Comparison of ENCODE assay signal across 19 cellular contexts in the genomic region with DNA sequence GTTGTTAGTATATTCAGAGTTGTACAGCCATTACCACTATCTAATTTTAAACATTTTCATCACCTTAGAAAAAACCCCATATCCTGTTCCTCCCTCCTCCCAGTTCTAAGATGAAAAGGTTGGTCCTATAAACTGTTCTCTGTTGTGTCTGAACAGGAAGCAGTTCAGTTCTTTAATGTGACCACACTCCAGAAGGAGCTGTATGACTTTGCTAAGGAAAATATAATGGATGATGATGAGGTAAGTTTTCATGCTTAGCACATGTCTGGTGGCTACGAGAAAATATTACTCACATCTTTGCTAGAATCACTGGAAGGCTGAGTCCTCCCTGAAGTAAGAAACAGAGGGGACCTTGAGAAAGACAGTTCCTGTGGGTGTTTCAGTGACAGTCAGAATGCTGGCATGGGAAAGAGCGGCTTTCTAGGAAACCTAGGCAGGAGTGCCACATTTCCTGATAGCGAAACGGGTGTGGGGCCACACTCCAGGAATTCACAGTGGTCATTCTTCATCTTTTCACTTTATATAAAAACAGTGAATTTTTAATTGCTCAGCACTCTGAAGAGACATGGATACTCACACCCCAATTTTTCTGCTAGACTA. TPM values are rescaled to one million over a fixed set of nuclear protein-coding genes. Genes with fewer than 3 reads are reported as not detected.
DNase-seq lines count a peak whose midpoint lies in the region; ATAC-seq, FAIRE-seq and TF ChIP-seq lines count a peak whose summit lies in the region.
"Had no signal": no experiment of that assay in that cellular context is flagged by ENCODE, and none has a peak within 500 bp of the region (broad histone marks: within the 10 kb centered on the region; RNA-seq: fewer than 3 reads in every experiment).

No MANE protein-coding gene starts in this region.

- no peak overlapping the region for H2BK12ac ChIP-seq in neuronal stem cell (ENCODE audit: low read length)

- H3K79me2 ChIP-seq in astrocyte (ENCODE audit: insufficient read depth, low read length), result no peaks in the 10 kb centered on the region

- H3K18ac ChIP-seq in neuronal stem cell (ENCODE audit: low read length), result no peak overlapping the region

- H3K27ac ChIP-seq in astrocyte (ENCODE audit: low read depth, low read length) (peak overlapping the region; percentile 39), neuronal stem cell (replicated peaks; ENCODE audit: low read length) (no peak overlapping the region), testis (no peak overlapping the region)
- H3K27ac ChIP-seq: neural progenitor cell, sigmoid colon had no signal

- no peaks in the 10 kb centered on the region for H3K27me3 Mint-ChIP-seq in astrocyte (ENCODE audit: low read depth, unreplicated experiment)
- H3K27me3 Mint-ChIP-seq in effector memory CD8-positive, alpha-beta T cell, result no peaks in the 10 kb centered on the region
- H3K27me3 Mint-ChIP-seq: IgD-negative memory B cell, T-cell had no signal

- no peak overlapping the region for H2BK5ac ChIP-seq in neuronal stem cell (ENCODE audit: low read length)

- no peak overlapping the region for H3K4ac ChIP-seq in neuronal stem cell (ENCODE audit: low read length)

- no peak overlapping the region for H4K8ac ChIP-seq in neuronal stem cell (ENCODE audit: low read depth, low read length)

- H3K9me3 ChIP-seq in astrocyte (ENCODE audit: insufficient read depth, low read depth, low read length) (no peaks in the 10 kb centered on the region), neuronal stem cell (replicated peaks in 1 of 2; ENCODE audit: control insufficient read depth in 2 of 2, insufficient read depth in 1 of 2, low read depth in 1 of 2, low read length in 2 of 2) (no peaks in the 10 kb centered on the region), testis (no peaks in the 10 kb centered on the region)
- H3K9me3 ChIP-seq: sigmoid colon had no signal

- ATAC-seq in HG02885 (IDR thresholded peaks at IDR 0.05; ENCODE audit: poor library complexity, unreplicated experiment), result peak; percentile 56
- ATAC-seq in effector memory CD8-positive, alpha-beta T cell (replicated peaks), result no peak
- ATAC-seq: esophagus mucosa, PC-3, T-cell had no signal

- H3K27me3 ChIP-seq in astrocyte (ENCODE audit: insufficient read depth, low read length) (no peaks in the 10 kb centered on the region), neuronal stem cell (ENCODE audit: control insufficient read depth in 3 of 3, insufficient read depth in 3 of 3, low read depth in 1 of 3, low read length in 3 of 3) (no peaks in the 10 kb centered on the region), testis (no peaks in the 10 kb centered on the region)
- H3K27me3 ChIP-seq: neural progenitor cell, sigmoid colon had no signal

- H4K91ac ChIP-seq in neuronal stem cell (ENCODE audit: low read depth, low read length, poor library complexity), result no peak overlapping the region

- H3K36me3 Mint-ChIP-seq in astrocyte (ENCODE audit: low read depth, unreplicated experiment), result peaks cover 3% of the 10 kb centered on the region
- peaks cover 61% of the 10 kb centered on the region for H3K36me3 Mint-ChIP-seq in effector memory CD8-positive, alpha-beta T cell (ENCODE audit: insufficient read depth)

- no peak overlapping the region for H2BK15ac ChIP-seq in neuronal stem cell (ENCODE audit: low read length)

- H3K79me1 ChIP-seq in neuronal stem cell (ENCODE audit: low read depth, low read length), result no peaks in the 10 kb centered on the region

- peak overlapping the region; percentile 55 for H3K27ac Mint-ChIP-seq in astrocyte (ENCODE audit: unreplicated experiment)
- H3K27ac Mint-ChIP-seq in effector memory CD8-positive, alpha-beta T cell, result no peak overlapping the region
- H3K27ac Mint-ChIP-seq: activated T-helper 2 cell treated with anti-CD3 and anti-CD28 coated beads, Interferon-gamma antibody, Interleukin-2, Interleukin-4, amounts not matched to agents 10 μg/mL and 5 μg/mL and 100 μg/mL, durations not matched to agents 14 hours and 24 hours and 36 hours; neural progenitor cell; T-cell had no signal

- TF ChIP-seq CTCF in astrocyte (IDR thresholded peaks at IDR 0.05; ENCODE audit: insufficient read depth, low read depth, low read length) (no peak), testis (IDR thresholded peaks at IDR 0.05) (no peak)

- DNase-seq in SIG-M5 treated with dmso at 0.1 percent for 504 hours (lab: John Stamatoyannopoulos, UW; ENCODE audit: unreplicated experiment), result peak; percentile 13
- DNase-seq in SIG-M5 (lab: John Stamatoyannopoulos, UW), result no peak
- peak; percentile 59 for DNase-seq in astrocyte (ENCODE audit: low read depth)
- no peak for DNase-seq in neuronal stem cell (ENCODE audit: low spot score)
- DNase-seq in effector memory CD8-positive, alpha-beta T cell, result no peak
- DNase-seq in HPDE6-E6E7 (ENCODE audit: extremely low spot score), result no peak
- DNase-seq in testis, result no peak
- DNase-seq: activated CD4-positive, alpha-beta T cell treated with anti-CD3 and anti-CD28 coated beads for 48 hours; cerebellar nuclear complex; NCI-H1436 treated with DMSO at 0.1 percent for 48 hours; NCI-H510A; PC-3; sigmoid colon; T-cell had no signal

- H3K9ac ChIP-seq in astrocyte (ENCODE audit: low read length) (no peak overlapping the region), neuronal stem cell (ENCODE audit: low read depth, low read length, poor library complexity) (no peak overlapping the region)
- H3K9ac ChIP-seq: neural progenitor cell had no signal

- no peak overlapping the region for H2BK120ac ChIP-seq in neuronal stem cell (ENCODE audit: low read depth, low read length)

- H2AFZ ChIP-seq in astrocyte (ENCODE audit: low read depth, low read length) (no peak overlapping the region), neuronal stem cell (ENCODE audit: low read length) (no peak overlapping the region)
- H2AFZ ChIP-seq: neural progenitor cell had no signal

- H3K23ac ChIP-seq in neuronal stem cell (ENCODE audit: low read depth, low read length, poor library complexity), result no peak overlapping the region

- peaks cover 4% of the 10 kb centered on the region for H4K20me1 ChIP-seq in astrocyte (ENCODE audit: insufficient read depth, low read length)

- peaks cover 4% of the 10 kb centered on the region for H3K4me1 ChIP-seq in astrocyte (ENCODE audit: insufficient read depth, low read length)
- H3K4me1 ChIP-seq in neuronal stem cell (ENCODE audit: control insufficient read depth in 2 of 2, insufficient read depth in 1 of 2, low read depth in 1 of 2, low read length in 2 of 2), result peaks cover 3 to 4% of the 10 kb centered on the region in 2 donors
- H3K4me1 ChIP-seq in testis, result no peaks in the 10 kb centered on the region
- H3K4me1 ChIP-seq: sigmoid colon had no signal

- H3K9me3 Mint-ChIP-seq in astrocyte (ENCODE audit: unreplicated experiment), result no peaks in the 10 kb centered on the region
- H3K9me3 Mint-ChIP-seq in effector memory CD8-positive, alpha-beta T cell, result no peaks in the 10 kb centered on the region
- H3K9me3 Mint-ChIP-seq: activated T-helper 2 cell treated with anti-CD3 and anti-CD28 coated beads, Interferon-gamma antibody, Interleukin-2, Interleukin-4, amounts not matched to agents 10 μg/mL and 5 μg/mL and 100 μg/mL, durations not matched to agents 14 hours and 24 hours and 36 hours; IgD-negative memory B cell; neural progenitor cell; T-cell had no signal

- H2AK5ac ChIP-seq in neuronal stem cell (ENCODE audit: low read depth, low read length), result no peak overlapping the region

- peaks cover 12% of the 10 kb centered on the region for H3K4me1 Mint-ChIP-seq in astrocyte (ENCODE audit: low read depth, unreplicated experiment)
- H3K4me1 Mint-ChIP-seq in effector memory CD8-positive, alpha-beta T cell (ENCODE audit: low read depth in 2 of 2), result peaks cover 0 to 4% of the 10 kb centered on the region in 2 donors
- H3K4me1 Mint-ChIP-seq: neural progenitor cell had no signal

- H3K4me3 ChIP-seq in astrocyte (ENCODE audit: insufficient read depth, low read depth, low read length) (no peak overlapping the region), neuronal stem cell (ENCODE audit: low read length in 2 of 2) (no peak overlapping the region), testis (no peak overlapping the region)
- H3K4me3 ChIP-seq: neural progenitor cell, sigmoid colon had no signal

- FAIRE-seq in astrocyte (lab: Jason Lieb, UNC), result no peak

- H3K36me3 ChIP-seq in astrocyte (ENCODE audit: insufficient read depth, low read length) (peaks cover 5% of the 10 kb centered on the region), neuronal stem cell (replicated peaks in 1 of 2; ENCODE audit: control insufficient read depth in 2 of 2, insufficient read depth in 2 of 2, low read length in 2 of 2) (peaks cover 12 to 41% of the 10 kb centered on the region in 2 donors), testis (ENCODE audit: low read depth, missing control alignments) (no peaks in the 10 kb centered on the region)

- H3K4me3 Mint-ChIP-seq in astrocyte (ENCODE audit: unreplicated experiment), result no peak overlapping the region
- no peak overlapping the region for H3K4me3 Mint-ChIP-seq in effector memory CD8-positive, alpha-beta T cell
- H3K4me3 Mint-ChIP-seq: IgD-negative memory B cell, neural progenitor cell, T-cell had no signal

- peak overlapping the region; percentile 38 for H3K14ac ChIP-seq in neuronal stem cell (ENCODE audit: low read length)

- TF ChIP-seq POLR2A in testis (IDR thresholded peaks at IDR 0.05), result no peak

- intact Hi-C loops in testis (cut with DNase I; ENCODE audit: low total_unique reads), result loop anchor here (5.0 kb wide), 1 partner anchor 238 kb away; no protein-coding TSS in a partner anchor

- no CpG with 5 or more reads among the region's 4 CpGs for WGBS in neuronal stem cell (ENCODE audit: extremely low coverage in 2 of 2, insufficient read length in 2 of 2, insufficient replicate concordance in 1 of 2), 2 donors
- WGBS in testis, 2 donors, result 62 to 63% methylated on average over 4 of the region's 4 CpGs

- H3K4me2 ChIP-seq in astrocyte (ENCODE audit: low read length) (peak overlapping the region; percentile 15), neuronal stem cell (ENCODE audit: insufficient read depth, low read length, poor library complexity, severe bottlenecking) (no peak overlapping the region)
- H3K4me2 ChIP-seq: neural progenitor cell had no signal

RNA-seq across cellular contexts. Expression of a gene that starts 20.3 kb away (rescaled TPM):
- total RNA-seq in astrocyte, result 144 and 145 TPM in 2 replicates
- polyA plus RNA-seq in neuronal stem cell (2013, experiment 1 of 2), result 116 TPM
- 119 TPM for polyA plus RNA-seq in neuronal stem cell (2013, experiment 2 of 2)
- 100 to 1,000 TPM in 1 of 2 donors, 10 to 100 TPM in 1; 70.2 to 123 TPM for total RNA-seq in testis
- 151 TPM for polyA plus RNA-seq in testis (ENCODE audit: insufficient read depth, low read depth, low replicate concordance)

RNA-seq across cellular contexts. Expression of a gene that starts 37.2 kb away (rescaled TPM):
- 128 and 148 TPM in 2 replicates for total RNA-seq in astrocyte
- 28.9 TPM for polyA plus RNA-seq in neuronal stem cell (2013, experiment 1 of 2)
- polyA plus RNA-seq in neuronal stem cell (2013, experiment 2 of 2), result 29.5 TPM
- 10 to 100 TPM; 44.3 to 61.6 TPM for total RNA-seq in testis
- 43.7 TPM for polyA plus RNA-seq in testis (ENCODE audit: insufficient read depth, low read depth, low replicate concordance)

RNA-seq across cellular contexts. Expression of a gene that starts 37.2 kb away (rescaled TPM):
- 15.1 TPM in 2 replicates for total RNA-seq in astrocyte
- 0.84 TPM for polyA plus RNA-seq in neuronal stem cell (2013, experiment 1 of 2)
- polyA plus RNA-seq in neuronal stem cell (2013, experiment 2 of 2), result 0.84 TPM
- 1 to 10 TPM; 6.5 to 7.9 TPM for total RNA-seq in testis
- 0.82 TPM for polyA plus RNA-seq in testis (ENCODE audit: insufficient read depth, low read depth, low replicate concordance)

Comparison
In these comparisons a context has a peak if more than half of its experiments do, and no peak if none do; other contexts are left out.
1. DNase-seq: peak in SIG-M5 treated with dmso at 0.1 percent for 504 hours (single experiment) and astrocyte (single experiment); none in SIG-M5 (single experiment), neuronal stem cell (single experiment), effector memory CD8-positive, alpha-beta T cell (0 of 3), HPDE6-E6E7 (single experiment) and testis (single experiment).